ENCODE assay signal across 8 cellular contexts in genomic region chr6:4607026-4607704, GRCh38.
A peak's percentile ranks its signal among the peaks of the same experiment; 100 is the strongest.
DNase-seq lines count a peak whose midpoint lies in the region; ATAC-seq and TF ChIP-seq lines count a peak whose summit lies in the region.

No MANE protein-coding gene starts in this region.

- H3K4me3 ChIP-seq in astrocyte of the spinal cord (ENCODE audit: low read depth, low read length) (no peak overlapping the region), vagina (no peak overlapping the region)

- H3K36me3 ChIP-seq in vagina = no peaks in the 10 kb centered on the region

- peaks cover 63% of the 10 kb centered on the region for H3K4me1 ChIP-seq in vagina

- peak overlapping the region; percentile 59 for H3K27ac ChIP-seq in vagina

- ATAC-seq in HG02884 (IDR thresholded peaks at IDR 0.05; ENCODE audit: unreplicated experiment) = no peak

- intact Hi-C loops in vagina (cut with DNase I) = no loop called here

- no peak for TF ChIP-seq POLR2A in vagina (IDR thresholded peaks at IDR 0.05)

- in situ Hi-C loops in astrocyte of the spinal cord (cut with HindIII; ENCODE audit: low sequenced_read_pairs) = no loop called here

- TF ChIP-seq CTCF in astrocyte of the spinal cord (IDR thresholded peaks at IDR 0.05; ENCODE audit: low read depth, low read length) = no peak
- no peak for TF ChIP-seq CTCF in vagina (IDR thresholded peaks at IDR 0.05)

- no peaks in the 10 kb centered on the region for H3K9me3 ChIP-seq in vagina

- H3K27me3 ChIP-seq in vagina = no peaks in the 10 kb centered on the region

- DNase-seq in NCI-H524 (lab: John Stamatoyannopoulos, UW) (peak; percentile 13 to 54), NCI-H524 treated with DMSO at 0.1 percent for 48 hours (lab: John Stamatoyannopoulos, UW) (no peak), astrocyte of the spinal cord (ENCODE audit: low read depth, low spot score) (peak; percentile 93), kidney tubule cell (ENCODE audit: low spot score) (peak; percentile 93), vagina (ENCODE audit: extremely low spot score in 2 of 2) (no peak), NCI-H1436 (lab: John Stamatoyannopoulos, UW) (no peak)
- no peak for DNase-seq in stimulated activated CD4-positive, alpha-beta T cell treated with anti-CD3 and anti-CD28 coated beads, Interleukin-2, amount 100 ng/mL, for 48 hours

Comparison
In these comparisons a context has a peak if more than half of its experiments do, and no peak if none do; other contexts are left out.
1. DNase-seq: peak in NCI-H524 (2 of 2), astrocyte of the spinal cord (single experiment) and kidney tubule cell (single experiment); none in NCI-H524 treated with DMSO at 0.1 percent for 48 hours (single experiment), vagina (0 of 2), stimulated activated CD4-positive, alpha-beta T cell treated with anti-CD3 and anti-CD28 coated beads, Interleukin-2, amount 100 ng/mL, for 48 hours (0 of 2) and NCI-H1436 (single experiment).